ENCODE assay signal across 3 cellular contexts in the genomic region with DNA sequence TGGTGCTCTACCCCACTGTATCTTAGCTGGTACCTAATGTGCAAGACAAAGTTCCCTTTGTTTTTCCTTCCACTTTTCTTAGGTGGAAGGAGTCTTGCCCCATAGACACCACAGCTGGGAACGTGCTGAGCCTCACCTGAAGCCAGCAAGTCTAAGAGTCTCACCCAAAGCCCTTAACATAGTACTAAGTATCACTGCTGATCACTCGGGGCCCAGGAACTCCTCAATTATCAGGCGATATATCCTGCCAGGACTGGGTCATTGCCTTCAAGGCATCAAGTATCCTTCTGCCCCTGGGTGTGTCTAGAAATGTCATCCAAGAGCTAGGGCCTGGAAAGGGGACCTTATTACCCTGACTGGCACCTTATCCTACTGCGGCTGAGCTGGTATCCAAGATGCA.
"Had no signal": no experiment of that assay in that cellular context is flagged by ENCODE, and none has a peak within 500 bp of the region (broad histone marks: within the 10 kb centered on the region; RNA-seq: fewer than 3 reads in every experiment).

No MANE protein-coding gene starts in this region.

- ATAC-seq: GM12878 had no signal

- DNase-seq: GDM1, GF-D8 had no signal

- H3K4me3 ChIP-seq: GM12878 had no signal
